1 cellular context compared by ENCODE assay signal in genomic region chr17:16969931-16970906, GRCh38.
TF ChIP-seq lines count a peak whose summit lies in the region.

No MANE protein-coding gene starts in this region.

TF ChIP-seq in GM23338, 12 proteins besides CTCF, POLR2A, EP300 and RAD21 (continued from another document):
- TF ChIP-seq REST (IDR thresholded peaks at IDR 0.05; ENCODE audit: unreplicated experiment) (no peak), STAT1 (IDR thresholded peaks at IDR 0.05; ENCODE audit: unreplicated experiment) (no peak), ZNF114 (CRISPR knock-in tag; IDR thresholded peaks at IDR 0.05) (no peak), ETS1 (IDR thresholded peaks at IDR 0.05) (no peak), NANOG (IDR thresholded peaks at IDR 0.05; ENCODE audit: borderline replicate concordance) (no peak), EZH2 (IDR thresholded peaks at IDR 0.05; ENCODE audit: low read depth, unreplicated experiment) (no peak), EZH2phosphoT487 (IDR thresholded peaks at IDR 0.05; ENCODE audit: unreplicated experiment) (no peak), CREB1 (CRISPR knock-in tag; IDR thresholded peaks at IDR 0.05; ENCODE audit: low read depth) (no peak), JUNB (IDR thresholded peaks at IDR 0.05; ENCODE audit: unreplicated experiment) (no peak)
